In the genomic region with DNA sequence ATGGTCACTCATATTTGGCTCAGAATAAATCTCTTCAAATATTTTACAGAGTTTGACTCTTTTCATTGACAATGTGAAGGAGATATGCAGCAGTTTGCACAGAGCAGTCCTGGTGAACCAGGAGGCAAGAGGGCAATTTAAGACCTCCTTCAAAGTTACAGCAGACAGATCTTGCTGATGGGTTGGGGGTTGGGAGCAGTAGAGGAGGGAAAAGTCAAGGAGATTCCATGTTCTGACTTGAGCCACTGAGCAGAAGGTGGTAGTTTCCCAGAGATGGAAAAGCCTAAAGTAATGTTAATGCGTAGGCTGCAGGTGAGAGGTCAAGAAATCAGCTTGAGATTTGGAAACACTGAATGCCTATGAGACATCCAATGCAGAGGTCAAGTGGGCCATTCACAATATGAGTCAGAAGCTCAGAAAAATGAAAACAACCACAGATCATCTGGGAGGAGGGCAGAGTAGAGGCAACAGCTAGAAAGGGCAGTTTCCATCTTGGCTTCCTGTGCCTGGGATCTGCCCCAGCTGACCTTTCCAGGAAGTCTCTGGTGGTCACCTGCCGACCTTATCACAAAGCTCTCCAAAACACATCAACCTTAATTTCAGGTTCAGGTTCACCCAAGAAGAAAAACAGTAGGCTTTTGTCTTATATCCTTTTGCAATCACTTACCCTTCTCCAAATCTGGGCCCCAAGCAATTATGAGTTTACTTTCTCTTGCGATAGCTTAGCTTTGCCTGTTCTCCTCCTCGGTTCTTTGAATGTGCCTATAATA, we compare ENCODE assay signal across 12 cellular contexts.
DNase-seq lines count a peak whose midpoint lies in the region; ATAC-seq and TF ChIP-seq lines count a peak whose summit lies in the region.
"Had no signal": no experiment of that assay in that cellular context is flagged by ENCODE, and none has a peak within 500 bp of the region (broad histone marks: within the 10 kb centered on the region; RNA-seq: fewer than 3 reads in every experiment).

No MANE protein-coding gene starts in this region.

- H3K36me3 ChIP-seq in MG63, result no peaks in the 10 kb centered on the region
- no peaks in the 10 kb centered on the region for H3K36me3 ChIP-seq in osteoblast (ENCODE audit: insufficient read depth, low read length)
- no peaks in the 10 kb centered on the region for H3K36me3 ChIP-seq in naive thymus-derived CD4-positive, alpha-beta T cell (ENCODE audit: control insufficient read depth in 2 of 3, insufficient read depth in 3 of 3, low read length in 3 of 3)

- intact Hi-C loops in naive thymus-derived CD4-positive, alpha-beta T cell (cut with micrococcal nuclease), result no loop called here

- TF ChIP-seq CTCF in epithelial cell of esophagus (IDR thresholded peaks at IDR 0.05; ENCODE audit: insufficient read depth, low read depth, low read length, missing control alignments) (no peak), osteoblast (IDR thresholded peaks at IDR 0.05; ENCODE audit: extremely low read depth, low read depth, low read length) (no peak)

- H3K4me3 ChIP-seq in MG63, result no peak overlapping the region
- H3K4me3 ChIP-seq in epithelial cell of esophagus (ENCODE audit: low read length), result no peak overlapping the region
- H3K4me3 ChIP-seq in osteoblast (ENCODE audit: insufficient read depth, low read length), result no peak overlapping the region
- H3K4me3 ChIP-seq in naive thymus-derived CD4-positive, alpha-beta T cell (ENCODE audit: low read length), result no peak overlapping the region

- POLR2A ChIA-PET in naive thymus-derived CD4-positive, alpha-beta T cell (lab: Charles Lee), result no interaction called here

- peak overlapping the region; percentile 10 for H3K4me2 ChIP-seq in osteoblast (ENCODE audit: insufficient read depth, low read length)

- H3K27ac Mint-ChIP-seq in naive thymus-derived CD4-positive, alpha-beta T cell, result no peak overlapping the region
- H3K27ac Mint-ChIP-seq: CD4-positive, alpha-beta T cell had no signal

- peaks cover 0 to 15% (median 5%) of the 10 kb centered on the region in 5 donors for H3K36me3 Mint-ChIP-seq in naive thymus-derived CD4-positive, alpha-beta T cell

- no peaks in the 10 kb centered on the region for H4K20me1 ChIP-seq in osteoblast (ENCODE audit: insufficient read depth, low read length)

- CTCF ChIA-PET in naive thymus-derived CD4-positive, alpha-beta T cell (lab: Charles Lee), result interaction anchor here (0.6 kb wide), 1 partner anchor 116 kb away, joined by 3 read pairs; no protein-coding TSS in a partner anchor

- H3K4me1 Mint-ChIP-seq in naive thymus-derived CD4-positive, alpha-beta T cell, result peaks cover 0 to 9% (median 0%) of the 10 kb centered on the region in 7 donors

- no peaks in the 10 kb centered on the region for H3K79me2 ChIP-seq in osteoblast (ENCODE audit: insufficient read depth, low read length)

- H2AFZ ChIP-seq in osteoblast (ENCODE audit: low read length), result no peak overlapping the region

- no peak overlapping the region for H3K4me3 Mint-ChIP-seq in naive thymus-derived CD4-positive, alpha-beta T cell
- H3K4me3 Mint-ChIP-seq: activated T-cell treated with anti-CD3 and anti-CD28 coated beads, Interleukin-2, amount 50 U/mL, for 4 hours; CD4-positive, alpha-beta T cell had no signal

- H3K4me1 ChIP-seq in osteoblast (ENCODE audit: insufficient read depth, low read length), result peaks cover 34% of the 10 kb centered on the region
- no peaks in the 10 kb centered on the region for H3K4me1 ChIP-seq in naive thymus-derived CD4-positive, alpha-beta T cell (ENCODE audit: control insufficient read depth in 2 of 2, insufficient read depth in 2 of 2, low read length in 2 of 2)

- ATAC-seq in HG03354 (IDR thresholded peaks at IDR 0.05; ENCODE audit: poor library complexity, severe bottlenecking, unreplicated experiment), result no peak
- no peak for ATAC-seq in naive thymus-derived CD4-positive, alpha-beta T cell
- ATAC-seq: activated T-cell treated with anti-CD3 and anti-CD28 coated beads, Interleukin-2, amount 50 U/mL, for 4 hours had no signal

- H3K9me3 Mint-ChIP-seq in naive thymus-derived CD4-positive, alpha-beta T cell, result peaks cover 9 to 34% (median 18%) of the 10 kb centered on the region in 11 donors

- H3K27ac ChIP-seq in osteoblast (ENCODE audit: low read depth, low read length), result peak overlapping the region; percentile 18
- H3K27ac ChIP-seq in naive thymus-derived CD4-positive, alpha-beta T cell (ENCODE audit: low read depth, low read length), result no peak overlapping the region
- H3K27ac ChIP-seq: VCaP had no signal

- DNase-seq in DMS53 treated with DMSO at 0.1 percent for 48 hours (lab: John Stamatoyannopoulos, UW; ENCODE audit: unreplicated experiment) (peak; percentile 61), MG63 (peak; percentile 11), epithelial cell of esophagus (ENCODE audit: low read depth) (peak; percentile 70), osteoblast (ENCODE audit: insufficient read length, low spot score, missing footprints) (peak; percentile 92), DMS79 (lab: John Stamatoyannopoulos, UW) (no peak), medulla oblongata (ENCODE audit: extremely low spot score) (no peak)
- no peak for DNase-seq in naive thymus-derived CD4-positive, alpha-beta T cell
- DNase-seq: activated T-cell treated with anti-CD3 and anti-CD28 coated beads, Interleukin-2, amount 50 U/mL, for 4 hours; CD4-positive, alpha-beta T cell; NCI-H187 treated with DMSO at 0.1 percent for 48 hours had no signal

- peaks cover 7 to 48% (median 47%) of the 10 kb centered on the region in 5 donors for H3K27me3 Mint-ChIP-seq in naive thymus-derived CD4-positive, alpha-beta T cell

- H3K9me3 ChIP-seq in MG63, result peaks cover 16% of the 10 kb centered on the region
- peaks cover 4% of the 10 kb centered on the region for H3K9me3 ChIP-seq in osteoblast (ENCODE audit: low read depth, low read length)
- peaks cover 0 to 23% (median 0%) of the 10 kb centered on the region in 3 experiments for H3K9me3 ChIP-seq in naive thymus-derived CD4-positive, alpha-beta T cell (ENCODE audit: control insufficient read depth in 2 of 3, low read length in 3 of 3)

- H3K27me3 ChIP-seq in MG63, result no peaks in the 10 kb centered on the region
- no peaks in the 10 kb centered on the region for H3K27me3 ChIP-seq in osteoblast (ENCODE audit: insufficient read depth, low read length)
- no peaks in the 10 kb centered on the region for H3K27me3 ChIP-seq in naive thymus-derived CD4-positive, alpha-beta T cell (ENCODE audit: control insufficient read depth in 2 of 2, insufficient read depth in 2 of 2, low read length in 2 of 2)

Comparison
In these comparisons a context has a peak if more than half of its experiments do, and no peak if none do; other contexts are left out.
1. DNase-seq: peak in DMS53 treated with DMSO at 0.1 percent for 48 hours (single experiment), MG63 (single experiment), epithelial cell of esophagus (single experiment) and osteoblast (single experiment); none in DMS79 (single experiment), naive thymus-derived CD4-positive, alpha-beta T cell (0 of 9) and medulla oblongata (single experiment).